ENCODE assay signal across 8 cellular contexts in the genomic region with DNA sequence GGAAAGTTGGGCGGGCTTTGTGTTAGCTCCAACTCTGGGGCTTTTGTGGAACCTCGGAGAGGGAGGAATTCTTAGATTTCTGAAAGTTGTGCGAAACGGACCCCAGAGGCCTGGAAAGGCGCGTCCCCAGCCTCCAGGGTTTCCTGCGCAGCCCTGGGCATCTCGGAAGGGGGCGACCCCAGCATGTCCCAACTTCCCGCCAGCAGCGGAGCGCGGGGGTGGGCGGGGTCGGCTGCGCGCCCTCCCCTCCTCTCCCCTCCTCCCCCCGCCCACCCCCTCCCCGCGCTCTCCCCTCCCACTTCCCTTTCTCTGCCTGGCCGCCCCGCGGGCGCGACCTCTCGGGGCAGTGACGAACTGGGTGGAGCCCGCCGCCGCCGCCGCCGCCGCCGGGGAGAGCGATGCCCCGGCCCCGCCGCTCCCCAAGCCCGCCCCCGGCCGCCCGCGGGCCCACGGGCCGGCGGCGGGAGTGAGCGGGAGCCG. TPM values are rescaled to one million over a fixed set of nuclear protein-coding genes. Genes with fewer than 3 reads are reported as not detected.
DNase-seq lines count a peak whose midpoint lies in the region; ATAC-seq and TF ChIP-seq lines count a peak whose summit lies in the region.

No MANE protein-coding gene starts in this region.

- peak overlapping the region; percentile 82 to 95 for H3K4me3 ChIP-seq in tibial artery

- peak overlapping the region; percentile 81 for H3K27ac Mint-ChIP-seq in activated naive CD4-positive, alpha-beta T cell treated with anti-CD3 and anti-CD28 coated beads, Interleukin-2, amount 10 ng/mL, durations not matched to agents 7 days and 5 days
- peak overlapping the region; percentile 75 for H3K27ac Mint-ChIP-seq in osteocyte (ENCODE audit: unreplicated experiment)

- no peak; the same call in 1 of the 2 replicates for TF ChIP-seq RAD21 in Ishikawa (IDR thresholded peaks at IDR 0.05; ENCODE audit: low read depth)

- no peaks in the 10 kb centered on the region for H3K36me3 ChIP-seq in tibial artery

- TF ChIP-seq CTCF in osteocyte (IDR thresholded peaks at IDR 0.05) (no peak), tibial artery (IDR thresholded peaks at IDR 0.05) (no peak)

- ATAC-seq in GM21576 (IDR thresholded peaks at IDR 0.05; ENCODE audit: unreplicated experiment), result peak; percentile 71

- peaks cover 0 to 67% (median 25%) of the 10 kb centered on the region in 4 donors for H3K4me1 ChIP-seq in tibial artery

- no peaks in the 10 kb centered on the region for H3K27me3 ChIP-seq in tibial artery

- H3K9me3 ChIP-seq in tibial artery, result no peaks in the 10 kb centered on the region

- CTCF ChIA-PET in activated naive CD4-positive, alpha-beta T cell treated with anti-CD3 and anti-CD28 coated beads, Interleukin-2, amount 10 ng/mL, durations not matched to agents 7 days and 5 days (lab: Charles Lee), result interaction anchor here (0.7 to 2.0 kb wide), 9 partner anchors 81 to 300 kb away, joined by 3 to 9 read pairs (median 3); partner anchors contain the start of gene TBC1D1

- H3K9me3 Mint-ChIP-seq in activated naive CD4-positive, alpha-beta T cell treated with anti-CD3 and anti-CD28 coated beads, Interleukin-2, amount 10 ng/mL, durations not matched to agents 7 days and 5 days, result no peaks in the 10 kb centered on the region
- no peaks in the 10 kb centered on the region for H3K9me3 Mint-ChIP-seq in osteocyte (ENCODE audit: unreplicated experiment)

- H3K4me1 Mint-ChIP-seq in activated naive CD4-positive, alpha-beta T cell treated with anti-CD3 and anti-CD28 coated beads, Interleukin-2, amount 10 ng/mL, durations not matched to agents 7 days and 5 days, result peaks cover 38% of the 10 kb centered on the region
- peaks cover 27% of the 10 kb centered on the region for H3K4me1 Mint-ChIP-seq in osteocyte (ENCODE audit: unreplicated experiment)

- intact Hi-C loops in tibial artery (cut with DNase I; ENCODE audit: low total_unique reads), result loop anchor here (10.0 kb wide), 1 partner anchor 152 kb away; the partner anchor contains the start of gene PGM2

- H3K36me3 Mint-ChIP-seq in activated naive CD4-positive, alpha-beta T cell treated with anti-CD3 and anti-CD28 coated beads, Interleukin-2, amount 10 ng/mL, durations not matched to agents 7 days and 5 days, result no peaks in the 10 kb centered on the region
- no peaks in the 10 kb centered on the region for H3K36me3 Mint-ChIP-seq in osteocyte (ENCODE audit: unreplicated experiment)

- peak overlapping the region; percentile 93 to 97 for H3K27ac ChIP-seq in tibial artery

- TF ChIP-seq EP300 in Ishikawa (IDR thresholded peaks at IDR 0.05; ENCODE audit: borderline replicate concordance), result no peak

- H3K4me3 Mint-ChIP-seq in activated naive CD4-positive, alpha-beta T cell treated with anti-CD3 and anti-CD28 coated beads, Interleukin-2, amount 10 ng/mL, durations not matched to agents 7 days and 5 days, result peak overlapping the region; percentile 70
- peak overlapping the region; percentile 67 for H3K4me3 Mint-ChIP-seq in osteocyte (ENCODE audit: unreplicated experiment)

- DNase-seq in DMS53 treated with DMSO at 0.1 percent for 48 hours (lab: John Stamatoyannopoulos, UW; ENCODE audit: unreplicated experiment) (peak; percentile 49), SK-N-DZ (ENCODE audit: low spot score) (peak; percentile 72), globus pallidus (ENCODE audit: low spot score) (peak; percentile 62), osteocyte (ENCODE audit: extremely low spot score, unreplicated experiment) (peak; percentile 91), tibial artery (peak; percentile 84 to 88)
- DNase-seq in activated naive CD4-positive, alpha-beta T cell treated with anti-CD3 and anti-CD28 coated beads, Interleukin-2, amount 10 ng/mL, durations not matched to agents 7 days and 5 days, result peak; percentile 84

- H3K27me3 Mint-ChIP-seq in activated naive CD4-positive, alpha-beta T cell treated with anti-CD3 and anti-CD28 coated beads, Interleukin-2, amount 10 ng/mL, durations not matched to agents 7 days and 5 days, result no peaks in the 10 kb centered on the region
- no peaks in the 10 kb centered on the region for H3K27me3 Mint-ChIP-seq in osteocyte (ENCODE audit: unreplicated experiment)

TF ChIP-seq in Ishikawa, 13 proteins besides CTCF, POLR2A, EP300 and RAD21:
- TF ChIP-seq CREB1 (IDR thresholded peaks at IDR 0.05; ENCODE audit: low read depth) (no peak), TCF12 (IDR thresholded peaks at IDR 0.05; ENCODE audit: low read depth) (no peak), CEBPB (IDR thresholded peaks at IDR 0.05) (no peak), FOXM1 (IDR thresholded peaks at IDR 0.05; ENCODE audit: borderline replicate concordance, low read depth) (no peak), EGR1 (IDR thresholded peaks at IDR 0.05) (no peak), TEAD4 (IDR thresholded peaks at IDR 0.05) (0 out of 2 replicates have a peak, but pooled peaks have one; percentile 7), YY1 (IDR thresholded peaks at IDR 0.05; ENCODE audit: low read depth) (no peak), NFIC (IDR thresholded peaks at IDR 0.05) (no peak), REST (IDR thresholded peaks at IDR 0.05; ENCODE audit: low read depth) (no peak)
- TF ChIP-seq, protein P1, sequence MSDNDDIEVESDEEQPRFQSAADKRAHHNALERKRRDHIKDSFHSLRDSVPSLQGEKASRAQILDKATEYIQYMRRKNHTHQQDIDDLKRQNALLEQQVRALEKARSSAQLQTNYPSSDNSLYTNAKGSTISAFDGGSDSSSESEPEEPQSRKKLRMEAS (IDR thresholded peaks at IDR 0.05), result peak; percentile 23; the same call in 1 of the 2 replicates
- TF ChIP-seq, protein P2, sequence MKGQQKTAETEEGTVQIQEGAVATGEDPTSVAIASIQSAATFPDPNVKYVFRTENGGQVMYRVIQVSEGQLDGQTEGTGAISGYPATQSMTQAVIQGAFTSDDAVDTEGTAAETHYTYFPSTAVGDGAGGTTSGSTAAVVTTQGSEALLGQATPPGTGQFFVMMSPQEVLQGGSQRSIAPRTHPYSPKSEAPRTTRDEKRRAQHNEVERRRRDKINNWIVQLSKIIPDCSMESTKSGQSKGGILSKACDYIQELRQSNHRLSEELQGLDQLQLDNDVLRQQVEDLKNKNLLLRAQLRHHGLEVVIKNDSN (IDR thresholded peaks at IDR 0.05), result no peak

RNA-seq across cellular contexts. Expression of gene PTTG2, which starts 16.8 kb away (rescaled TPM):
- not detected in 2 replicates for polyA plus RNA-seq in SK-N-DZ (2014; cell fraction: cytosol; rRNA removed)
- polyA plus RNA-seq in SK-N-DZ (2014; cell fraction: nucleus; rRNA removed), result not detected in 2 replicates
- total RNA-seq in osteocyte, result not detected in 2 replicates

Comparison
In these comparisons a context has a peak if more than half of its experiments do, and no peak if none do; other contexts are left out.
1. Peak in every context shown above with its lines: DNase-seq, ATAC-seq, H3K4me3 ChIP-seq and H3K27ac ChIP-seq.